In the genomic region with DNA sequence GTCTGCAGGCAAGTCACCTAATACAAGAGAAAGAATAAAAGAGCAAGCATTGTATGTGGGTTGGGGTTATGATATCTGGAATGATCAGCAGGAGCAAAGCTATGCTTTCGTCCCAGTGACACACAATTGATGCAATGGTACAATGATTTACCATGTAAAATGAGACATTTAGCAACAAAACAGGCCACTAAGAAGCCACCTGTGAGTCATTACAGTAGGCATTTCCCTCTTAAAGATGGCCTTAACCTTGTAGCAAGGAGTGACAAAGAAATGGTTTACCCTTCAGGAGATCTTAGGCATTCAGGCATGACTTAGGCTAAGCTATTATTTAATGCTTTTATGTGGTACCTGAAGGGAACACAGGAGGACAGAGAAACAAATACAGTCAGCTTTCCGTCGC, we compare ENCODE assay signal across 24 cellular contexts.
"Had no signal": no experiment of that assay in that cellular context is flagged by ENCODE, and none has a peak within 500 bp of the region (broad histone marks: within the 10 kb centered on the region; RNA-seq: fewer than 3 reads in every experiment).

No MANE protein-coding gene starts in this region.

- H3K36me3 ChIP-seq: gastroesophageal sphincter, heart right ventricle, left ventricle myocardium inferior, right lobe of liver, stomach, tibial artery, upper lobe of right lung, WERI-Rb-1 had no signal

- H3K27me3 ChIP-seq: gastroesophageal sphincter, heart right ventricle, right lobe of liver, stomach, tibial artery, upper lobe of right lung had no signal

- H3K4me3 ChIP-seq: gastroesophageal sphincter, heart right ventricle, left ventricle myocardium inferior, lung, mucosa of descending colon, right lobe of liver, skin epidermis, stomach, tibial artery, upper lobe of right lung had no signal

- H3K9me3 ChIP-seq: heart right ventricle, left ventricle myocardium inferior, right lobe of liver, tibial artery, upper lobe of right lung had no signal

- DNase-seq: activated CD4-positive, alpha-beta memory T cell treated with anti-CD3 and anti-CD28 coated beads, Interleukin-2, amount 10 ng/mL, durations not matched to agents 7 days and 5 days; activated CD4-positive, alpha-beta T cell treated with anti-CD3 and anti-CD28 coated beads, Interleukin-2, amount 10 ng/mL, durations not matched to agents 7 days and 5 days; activated CD8-positive, alpha-beta memory T cell treated with anti-CD3 and anti-CD28 coated beads, Interleukin-2, amount 50 U/mL, for 48 hours; activated naive CD8-positive, alpha-beta T cell treated with anti-CD3 and anti-CD28 coated beads, Interleukin-2, amount 50 U/mL, for 24 hours; activated T-cell treated with anti-CD3 and anti-CD28 coated beads, Interleukin-2, amount 50 U/mL, for 4 hours; amygdala; caudate nucleus; cortex of kidney; heart right ventricle; kidney glomerular epithelial cell; left ventricle myocardium inferior; mucosa of descending colon; right lobe of liver; stimulated activated CD4-positive, alpha-beta T cell treated with anti-CD3 and anti-CD28 coated beads, Interleukin-12 subunit alpha, Interleukin-12 subunit beta, amount 100 ng/mL, for 4 hours; stimulated activated CD4-positive, alpha-beta T cell treated with anti-CD3 and anti-CD28 coated beads, Interleukin-4, amount 100 ng/mL, for 1 hour; stomach; T-helper 9 cell; tibial artery; upper lobe of right lung; WERI-Rb-1 had no signal

- ATAC-seq: activated CD4-positive, CD25-positive, alpha-beta regulatory T cell treated with anti-CD3 and anti-CD28 coated beads, Interleukin-2, amount 50 U/mL, for 24 hours; activated naive CD8-positive, alpha-beta T cell treated with anti-CD3 and anti-CD28 coated beads, Interleukin-2, amount 50 U/mL, for 24 hours; activated T-cell treated with anti-CD3 and anti-CD28 coated beads, Interleukin-2, amount 50 U/mL, for 4 hours; gastroesophageal sphincter; heart right ventricle; mucosa of descending colon; right lobe of liver; upper lobe of right lung had no signal

- H3K27ac ChIP-seq: gastroesophageal sphincter, heart right ventricle, left ventricle myocardium inferior, right lobe of liver, skin epidermis, stomach, tibial artery, upper lobe of right lung, WERI-Rb-1 had no signal

- H3K4me1 ChIP-seq: gastroesophageal sphincter, heart right ventricle, left ventricle myocardium inferior, right lobe of liver, tibial artery had no signal
